25 cellular contexts compared by ENCODE assay signal in the genomic region with DNA sequence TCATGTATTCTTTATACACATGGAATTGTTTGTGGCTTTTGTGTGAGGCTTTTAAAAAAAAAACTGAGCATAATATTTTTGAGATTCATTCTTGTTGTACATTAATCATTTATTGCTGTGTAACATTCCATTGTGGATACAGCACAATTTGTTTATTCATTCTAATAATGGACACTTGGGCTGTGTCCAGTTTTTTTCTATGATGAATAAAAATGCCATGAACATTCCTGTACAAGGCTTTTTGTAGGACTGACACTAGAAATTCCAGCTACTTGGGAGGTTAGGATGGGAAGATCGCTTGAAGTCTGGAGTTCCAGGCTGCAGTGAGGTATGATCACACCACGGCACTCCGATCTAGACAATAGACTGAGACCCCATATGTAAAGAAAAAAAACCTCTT.
DNase-seq lines count a peak whose midpoint lies in the region; ATAC-seq, FAIRE-seq and TF ChIP-seq lines count a peak whose summit lies in the region.
"Had no signal": no experiment of that assay in that cellular context is flagged by ENCODE, and none has a peak within 500 bp of the region (broad histone marks: within the 10 kb centered on the region; RNA-seq: fewer than 3 reads in every experiment).

No MANE protein-coding gene starts in this region.

- dilution Hi-C loops in endothelial cell of umbilical vein (cut with MboI; ENCODE audit: extremely low pct_ligation_motif_present, low sequenced_read_pairs) = no loop called here

- no peaks in the 10 kb centered on the region for H4K20me1 ChIP-seq in PC-3 (ENCODE audit: low read length)
- no peaks in the 10 kb centered on the region for H4K20me1 ChIP-seq in endothelial cell of umbilical vein (replicated peaks; ENCODE audit: control insufficient read depth, extremely low read depth, insufficient read depth, low read length)

- peaks cover 8% of the 10 kb centered on the region; the same call in 1 of the 2 replicates for H3K36me3 ChIP-seq in PC-3 (ENCODE audit: low read depth, low read length)
- H3K36me3 ChIP-seq in endothelial cell of umbilical vein (ENCODE audit: control insufficient read depth in 2 of 2, extremely low read depth in 1 of 2, insufficient read depth in 2 of 2, low read length in 2 of 2) = no peaks in the 10 kb centered on the region
- H3K36me3 ChIP-seq in CD8-positive, alpha-beta T cell (ENCODE audit: insufficient read depth, low read length) = no peaks in the 10 kb centered on the region
- H3K36me3 ChIP-seq: ascending aorta, esophagus squamous epithelium, uterus had no signal

- H3K9me1 ChIP-seq in endothelial cell of umbilical vein (replicated peaks; ENCODE audit: control insufficient read depth, extremely low read depth, insufficient read depth, low read length) = no peaks in the 10 kb centered on the region

- H3K27me3 ChIP-seq in PC-3 (ENCODE audit: low read length) = no peaks in the 10 kb centered on the region
- no peaks in the 10 kb centered on the region for H3K27me3 ChIP-seq in endothelial cell of umbilical vein (ENCODE audit: control insufficient read depth in 2 of 2, insufficient read depth in 2 of 2, low read length in 2 of 2)
- no peaks in the 10 kb centered on the region for H3K27me3 ChIP-seq in CD8-positive, alpha-beta T cell (ENCODE audit: insufficient read depth, low read length)
- H3K27me3 ChIP-seq: ascending aorta, esophagus squamous epithelium, uterus had no signal

- intact Hi-C loops in PC-3 (cut with micrococcal nuclease) = loop anchor here (2.0 kb wide), 1 partner anchor 23 kb away; no protein-coding TSS in a partner anchor
- intact Hi-C loops in endothelial cell of umbilical vein (cut with micrococcal nuclease) = no loop called here
- intact Hi-C loops in CD8-positive, alpha-beta T cell (cut with DNase I, micrococcal nuclease) = no loop called here

- H3K4me1 Mint-ChIP-seq in CD8-positive, alpha-beta T cell (ENCODE audit: low read depth) = no peaks in the 10 kb centered on the region
- H3K4me1 Mint-ChIP-seq: activated naive CD4-positive, alpha-beta T cell treated with anti-CD3 and anti-CD28 coated beads, Interleukin-2, amount 50 U/mL, for 24 hours; CD4-positive, CD25-positive, alpha-beta regulatory T cell; neural crest cell had no signal

- H3K4me3 ChIP-seq in PC-3 (ENCODE audit: low read length) (no peak overlapping the region), endothelial cell of umbilical vein (replicated peaks in 1 of 3; ENCODE audit: insufficient read depth in 1 of 3, low read depth in 1 of 3, low read length in 3 of 3) (no peak overlapping the region)
- H3K4me3 ChIP-seq in CD8-positive, alpha-beta T cell (ENCODE audit: low read depth, low read length) = no peak overlapping the region
- H3K4me3 ChIP-seq: ascending aorta, esophagus squamous epithelium, PC-9, uterus had no signal

- H3K4me2 ChIP-seq in PC-3 (ENCODE audit: low read length) = no peak overlapping the region
- no peak overlapping the region for H3K4me2 ChIP-seq in endothelial cell of umbilical vein (ENCODE audit: insufficient read depth, low read length)
- H3K4me2 ChIP-seq: PC-9 had no signal

- H3K27ac Mint-ChIP-seq in CD8-positive, alpha-beta T cell = no peak overlapping the region
- H3K27ac Mint-ChIP-seq: activated naive CD4-positive, alpha-beta T cell treated with anti-CD3 and anti-CD28 coated beads, Interleukin-2, amount 50 U/mL, for 24 hours; CD4-positive, CD25-positive, alpha-beta regulatory T cell; T-helper 1 cell treated with Interleukin-12 subunit alpha and Interleukin-12 subunit beta and Interleukin-4 antibody, amounts not matched to agents 30 μg/mL and 1 μg/mL, for 36 hours had no signal

- H3K9me3 Mint-ChIP-seq in CD8-positive, alpha-beta T cell = no peaks in the 10 kb centered on the region
- H3K9me3 Mint-ChIP-seq: activated naive CD4-positive, alpha-beta T cell treated with anti-CD3 and anti-CD28 coated beads, Interleukin-2, amount 50 U/mL, for 24 hours had no signal

- BruUV-seq in PC-3 (replicated peaks; lab: Mats Ljungman, UMichigan) (no TSS peak), endothelial cell of umbilical vein (replicated peaks; lab: Mats Ljungman, UMichigan) (no TSS peak)

- no peak overlapping the region for H3K27ac ChIP-seq in PC-3 (ENCODE audit: low read length)
- no peak overlapping the region for H3K27ac ChIP-seq in endothelial cell of umbilical vein (ENCODE audit: insufficient read depth, low read depth, low read length)
- no peak overlapping the region for H3K27ac ChIP-seq in CD8-positive, alpha-beta T cell (ENCODE audit: low read depth, low read length)
- H3K27ac ChIP-seq: ascending aorta, esophagus squamous epithelium, PC-9, uterus had no signal

- H3K9me3 ChIP-seq in PC-3 (ENCODE audit: low read length) (peaks cover 14% of the 10 kb centered on the region; the same call in 1 of the 2 replicates), endothelial cell of umbilical vein (replicated peaks; ENCODE audit: control insufficient read depth, insufficient read depth, low read length) (no peaks in the 10 kb centered on the region)
- no peaks in the 10 kb centered on the region for H3K9me3 ChIP-seq in CD8-positive, alpha-beta T cell (ENCODE audit: low read length)
- H3K9me3 ChIP-seq: ascending aorta, esophagus squamous epithelium had no signal

- H3K9ac ChIP-seq in PC-3 (ENCODE audit: low read length) (no peak overlapping the region), endothelial cell of umbilical vein (replicated peaks; ENCODE audit: extremely low read depth, insufficient read depth, low read length) (no peak overlapping the region)

- TF ChIP-seq CTCF in PC-3 (conservative IDR thresholded peaks at IDR 0.05; ENCODE audit: low read depth, low read length) (no peak), endothelial cell of umbilical vein (IDR thresholded peaks at IDR 0.05; ENCODE audit: extremely low read depth in 1 of 2, insufficient read depth in 1 of 2, low read depth in 1 of 2, low read length in 2 of 2) (no peak)
- TF ChIP-seq CTCF in CD8-positive, alpha-beta T cell (IDR thresholded peaks at IDR 0.05) = no peak

- peak; percentile 61 for DNase-seq in EH (ENCODE audit: low read depth)
- DNase-seq in PC-3 = peak; percentile 37
- DNase-seq in endothelial cell of umbilical vein (ENCODE audit: low read depth, low spot score) = peak; percentile 69
- DNase-seq in lung microvascular endothelial cell (ENCODE audit: low read depth in 2 of 2) = peak; percentile 9 to 61
- DNase-seq in CD8-positive, alpha-beta T cell = no peak
- no peak for DNase-seq in AG20443 (ENCODE audit: low spot score)
- DNase-seq in H54 (ENCODE audit: insufficient read length, low spot score) = no peak
- DNase-seq: activated CD4-positive, alpha-beta T cell treated with anti-CD3 and anti-CD28 coated beads for 4 hours; CD4-positive, CD25-positive, alpha-beta regulatory T cell; DMS 273 treated with DMSO at 0.1 percent for 48 hours; effector memory CD4-positive, alpha-beta T cell; esophagus squamous epithelium; head of caudate nucleus; NCI-H1092; NCI-H187 treated with DMSO at 0.1 percent for 48 hours; PC-9; posterior cingulate gyrus; SIG-M5; substantia nigra; uterus had no signal

- no peaks in the 10 kb centered on the region for H3K9me2 ChIP-seq in PC-3 (replicated peaks; ENCODE audit: low read length)

- no peaks in the 10 kb centered on the region for H3K27me3 Mint-ChIP-seq in CD8-positive, alpha-beta T cell (ENCODE audit: low read depth)
- H3K27me3 Mint-ChIP-seq: activated naive CD4-positive, alpha-beta T cell treated with anti-CD3 and anti-CD28 coated beads, Interleukin-2, amount 50 U/mL, for 24 hours; CD4-positive, CD25-positive, alpha-beta regulatory T cell had no signal

- H2AFZ ChIP-seq in PC-3 (ENCODE audit: low read length) = no peak overlapping the region
- no peak overlapping the region for H2AFZ ChIP-seq in endothelial cell of umbilical vein (ENCODE audit: low read depth, low read length)
- H2AFZ ChIP-seq: PC-9 had no signal

- H3F3A ChIP-seq in PC-3 (ENCODE audit: low read length, unreplicated experiment) = peaks cover 14% of the 10 kb centered on the region

- H3K79me2 ChIP-seq in PC-3 (ENCODE audit: low read length) (no peaks in the 10 kb centered on the region), endothelial cell of umbilical vein (ENCODE audit: control insufficient read depth, insufficient read depth, low read length) (no peaks in the 10 kb centered on the region)

- H3K4me3 Mint-ChIP-seq in CD8-positive, alpha-beta T cell = no peak overlapping the region
- H3K4me3 Mint-ChIP-seq: activated naive CD4-positive, alpha-beta T cell treated with anti-CD3 and anti-CD28 coated beads, Interleukin-2, amount 50 U/mL, for 24 hours; CD4-positive, CD25-positive, alpha-beta regulatory T cell; neural crest cell; T-helper 1 cell treated with Interleukin-12 subunit alpha and Interleukin-12 subunit beta and Interleukin-4 antibody, amounts not matched to agents 30 μg/mL and 1 μg/mL, for 36 hours had no signal

- ATAC-seq in PC-3 (no peak), GM18907 (IDR thresholded peaks at IDR 0.05; ENCODE audit: unreplicated experiment) (no peak)
- no peak for ATAC-seq in CD8-positive, alpha-beta T cell

- H3K4me1 ChIP-seq in PC-3 (ENCODE audit: insufficient read depth, low read length) (peaks cover 13% of the 10 kb centered on the region), endothelial cell of umbilical vein (ENCODE audit: control insufficient read depth, extremely low read depth, insufficient read depth, low read length) (peaks cover 7% of the 10 kb centered on the region)
- no peaks in the 10 kb centered on the region for H3K4me1 ChIP-seq in CD8-positive, alpha-beta T cell (ENCODE audit: insufficient read depth, low read length)
- H3K4me1 ChIP-seq: ascending aorta, uterus had no signal

- CTCF ChIA-PET in PC-3 (lab: Charles Lee) (no interaction called here), endothelial cell of umbilical vein (lab: Charles Lee) (no interaction called here)
- CTCF ChIA-PET in CD8-positive, alpha-beta T cell (lab: Charles Lee) = no interaction called here

- POLR2A ChIA-PET in PC-3 (lab: Charles Lee; ENCODE audit: unreplicated experiment) = no interaction called here
- POLR2A ChIA-PET in endothelial cell of umbilical vein (lab: Charles Lee) = no interaction called here
- POLR2A ChIA-PET in CD8-positive, alpha-beta T cell (lab: Charles Lee) = no interaction called here

- no peaks in the 10 kb centered on the region for H3K36me3 Mint-ChIP-seq in CD8-positive, alpha-beta T cell
- H3K36me3 Mint-ChIP-seq: activated naive CD4-positive, alpha-beta T cell treated with anti-CD3 and anti-CD28 coated beads, Interleukin-2, amount 50 U/mL, for 24 hours; CD4-positive, CD25-positive, alpha-beta regulatory T cell had no signal

- FAIRE-seq in endothelial cell of umbilical vein (lab: Jason Lieb, UNC) (no peak), H54 (lab: Jason Lieb, UNC) (no peak)

- TF ChIP-seq POLR2A in endothelial cell of umbilical vein (IDR thresholded peaks at IDR 0.05; ENCODE audit: low read depth, low read length) = no peak
- TF ChIP-seq POLR2A in H54 (IDR thresholded peaks at IDR 0.05; ENCODE audit: low read depth, low read length) = no peak

TF ChIP-seq in endothelial cell of umbilical vein, 7 proteins besides CTCF, POLR2A, EP300 and RAD21 (continues in another document):
- TF ChIP-seq EZH2 (IDR thresholded peaks at IDR 0.05; ENCODE audit: borderline replicate concordance, low read depth, low read length, severe bottlenecking) = no peak
- no peak for TF ChIP-seq JUN (IDR thresholded peaks at IDR 0.05; ENCODE audit: borderline replicate concordance, insufficient read depth, insufficient read length, low read depth)

Comparison
In these comparisons a context has a peak if more than half of its experiments do, and no peak if none do; other contexts are left out.
1. DNase-seq: peak in EH (single experiment), PC-3 (single experiment), endothelial cell of umbilical vein (single experiment) and lung microvascular endothelial cell (2 of 2); none in CD8-positive, alpha-beta T cell (0 of 7), AG20443 (single experiment) and H54 (single experiment).